In genomic region chr3:111539351-111540331, GRCh38 we compare ENCODE assay signal across 8 cellular contexts. TPM values are rescaled to one million over a fixed set of nuclear protein-coding genes. Genes with fewer than 3 reads are reported as not detected.
DNase-seq lines count a peak whose midpoint lies in the region; ATAC-seq and TF ChIP-seq lines count a peak whose summit lies in the region.

No MANE protein-coding gene starts in this region.

- H3K27me3 Mint-ChIP-seq in neural progenitor cell (ENCODE audit: insufficient read depth, low read depth): peaks cover 7% of the 10 kb centered on the region

- peaks cover 4% of the 10 kb centered on the region for H3K4me1 Mint-ChIP-seq in neural progenitor cell

- H3K4me1 ChIP-seq in endocrine pancreas (ENCODE audit: control insufficient read depth, insufficient read depth, low read length) (no peaks in the 10 kb centered on the region), neural progenitor cell (no peaks in the 10 kb centered on the region), thymus (ENCODE audit: control insufficient read depth, insufficient read depth, low read length) (peaks cover 12% of the 10 kb centered on the region)

- no peak overlapping the region for H3K4me3 Mint-ChIP-seq in neural progenitor cell

- ATAC-seq in GM18505 (IDR thresholded peaks at IDR 0.05; ENCODE audit: unreplicated experiment) (peak; percentile 67), HG02885 (IDR thresholded peaks at IDR 0.05; ENCODE audit: poor library complexity, unreplicated experiment) (peak; percentile 73)

- DNase-seq in AG08396 (ENCODE audit: low spot score): peak; percentile 29
- peak; percentile 62 for DNase-seq in NCI-H2171 treated with DMSO at 0.1 percent for 48 hours (lab: John Stamatoyannopoulos, UW)
- peak; percentile 68 to 75 for DNase-seq in activated CD4-positive, alpha-beta T cell treated with anti-CD3 and anti-CD28 coated beads, Interleukin-2, amount 50 U/mL, for 48 hours
- peak; percentile 80 for DNase-seq in neural progenitor cell (ENCODE audit: low spot score)

- WGBS in thymus: 13% methylated on average over 10 of the region's 10 CpGs

- H3K9ac ChIP-seq in endocrine pancreas (ENCODE audit: control insufficient read depth, insufficient read depth, low read length) (no peak overlapping the region), neural progenitor cell (no peak overlapping the region)

- H3F3A ChIP-seq in neural progenitor cell (ENCODE audit: low read depth): no peaks in the 10 kb centered on the region

- H3K27ac Mint-ChIP-seq in neural progenitor cell: no peak overlapping the region

- no peaks in the 10 kb centered on the region for H3K27me3 ChIP-seq in endocrine pancreas (ENCODE audit: control insufficient read depth, insufficient read depth, low read length)
- no peaks in the 10 kb centered on the region for H3K27me3 ChIP-seq in neural progenitor cell
- H3K27me3 ChIP-seq in thymus (ENCODE audit: control insufficient read depth, insufficient read depth): no peaks in the 10 kb centered on the region

- H3K4me2 ChIP-seq in neural progenitor cell: no peak overlapping the region

- no peak overlapping the region for H3K27ac ChIP-seq in neural progenitor cell
- peak overlapping the region; percentile 58 for H3K27ac ChIP-seq in thymus (ENCODE audit: low read depth)

- H3K9me3 ChIP-seq in endocrine pancreas (ENCODE audit: control insufficient read depth, low read length): no peaks in the 10 kb centered on the region
- no peaks in the 10 kb centered on the region for H3K9me3 ChIP-seq in neural progenitor cell (ENCODE audit: low read depth)
- H3K9me3 ChIP-seq in thymus (ENCODE audit: control insufficient read depth): no peaks in the 10 kb centered on the region

- no peak for TF ChIP-seq POLR2A in GM18505 (IDR thresholded peaks at IDR 0.05; ENCODE audit: borderline replicate concordance, extremely low read depth, insufficient read depth, insufficient read length)

- no peaks in the 10 kb centered on the region for H3K9me3 Mint-ChIP-seq in neural progenitor cell

- H4K20me1 ChIP-seq in neural progenitor cell (ENCODE audit: low read depth): no peaks in the 10 kb centered on the region

- peak overlapping the region; percentile 4 for H2AFZ ChIP-seq in neural progenitor cell (replicated peaks)

- no peaks in the 10 kb centered on the region for H3K36me3 ChIP-seq in endocrine pancreas (ENCODE audit: control insufficient read depth, insufficient read depth, low read length)
- no peaks in the 10 kb centered on the region for H3K36me3 ChIP-seq in neural progenitor cell
- H3K36me3 ChIP-seq in thymus (ENCODE audit: control insufficient read depth, insufficient read depth): no peaks in the 10 kb centered on the region

- no peaks in the 10 kb centered on the region for H3K36me3 Mint-ChIP-seq in neural progenitor cell

- TF ChIP-seq CTCF in neural progenitor cell (IDR thresholded peaks at IDR 0.05): peak; percentile 96

- H3K79me2 ChIP-seq in neural progenitor cell (ENCODE audit: low read depth): no peaks in the 10 kb centered on the region

- peak overlapping the region; percentile 29 for H3K4me3 ChIP-seq in endocrine pancreas (ENCODE audit: control insufficient read depth, insufficient read depth, low read length)
- H3K4me3 ChIP-seq in neural progenitor cell: no peak overlapping the region
- peak overlapping the region; percentile 21 for H3K4me3 ChIP-seq in thymus (ENCODE audit: low read length)

RNA-seq across cellular contexts. Expression of gene CD96, which starts 2.4 kb away (rescaled TPM):
- total RNA-seq in neural progenitor cell (ENCODE audit: low replicate concordance): not detected in 2 replicates
- 27.0 TPM for polyA plus RNA-seq in thymus

RNA-seq across cellular contexts. Expression of gene ZBED2, which starts 55.5 kb away (rescaled TPM):
- total RNA-seq in neural progenitor cell (ENCODE audit: low replicate concordance): 0.06 TPM in 1 of 2 replicates, not detected in the other
- polyA plus RNA-seq in thymus: 37.9 TPM

Comparison
In these comparisons a context has a peak if more than half of its experiments do, and no peak if none do; other contexts are left out.
1. DNase-seq: peak in every context shown above with its lines; median percentile 80 in neural progenitor cell; 72 in activated CD4-positive, alpha-beta T cell treated with anti-CD3 and anti-CD28 coated beads, Interleukin-2, amount 50 U/mL, for 48 hours; 62 in NCI-H2171 treated with DMSO at 0.1 percent for 48 hours; 29 in AG08396.